Comparison of ENCODE assay signal across 12 cellular contexts in genomic region chr12:46005151-46005797, GRCh38. TPM values are rescaled to one million over a fixed set of nuclear protein-coding genes. Genes with fewer than 3 reads are reported as not detected.
A peak's percentile ranks its signal among the peaks of the same experiment; 100 is the strongest.
DNase-seq lines count a peak whose midpoint lies in the region; ATAC-seq and TF ChIP-seq lines count a peak whose summit lies in the region.
"Had no signal": no experiment of that assay in that cellular context is flagged by ENCODE, and none has a peak within 500 bp of the region (broad histone marks: within the 10 kb centered on the region; RNA-seq: fewer than 3 reads in every experiment).

No MANE protein-coding gene starts in this region.

- WGBS in heart left ventricle, 4 donors, result 77 to 85% (median 79%) methylated on average over 2 of the region's 2 CpGs
- 53 to 76% (median 67%) methylated on average over 2 of the region's 2 CpGs for WGBS in spleen, 5 donors

- no peak overlapping the region for H2AFZ ChIP-seq in OCI-LY3 (ENCODE audit: low read depth, low read length)

- no peak for ATAC-seq in heart left ventricle
- ATAC-seq: stimulated activated naive B cell treated with anti-CD40 and anti-IgM and Interleukin-4, amounts not matched to agents 10 μg/mL and 1 μg/mL and 100 μg/mL, for 72 hours had no signal

- H3K9me3 ChIP-seq in heart left ventricle, result no peaks in the 10 kb centered on the region
- H3K9me3 ChIP-seq in OCI-LY3 (ENCODE audit: insufficient read depth, low read length), result no peaks in the 10 kb centered on the region
- H3K9me3 ChIP-seq in spleen, result no peaks in the 10 kb centered on the region
- no peaks in the 10 kb centered on the region for H3K9me3 ChIP-seq in uterus
- H3K9me3 ChIP-seq: sigmoid colon had no signal

- no peaks in the 10 kb centered on the region for H3K79me2 ChIP-seq in OCI-LY3 (ENCODE audit: low read length)

- TF ChIP-seq POLR2A in heart left ventricle (IDR thresholded peaks at IDR 0.05) (no peak), erythroblast (IDR thresholded peaks at IDR 0.05; ENCODE audit: low read length) (no peak), spleen (IDR thresholded peaks at IDR 0.05) (no peak), uterus (IDR thresholded peaks at IDR 0.05) (no peak)

- no peaks in the 10 kb centered on the region for H3K27me3 ChIP-seq in heart left ventricle
- no peaks in the 10 kb centered on the region for H3K27me3 ChIP-seq in OCI-LY3 (ENCODE audit: low read depth, low read length)
- no peaks in the 10 kb centered on the region for H3K27me3 ChIP-seq in spleen (replicated peaks in 1 of 7)
- H3K27me3 ChIP-seq in uterus, result no peaks in the 10 kb centered on the region
- H3K27me3 ChIP-seq: sigmoid colon had no signal

- H4K20me1 ChIP-seq in OCI-LY3 (ENCODE audit: insufficient read depth, low read length), result no peaks in the 10 kb centered on the region

- H3K4me1 ChIP-seq in heart left ventricle (no peaks in the 10 kb centered on the region), OCI-LY3 (ENCODE audit: low read length) (no peaks in the 10 kb centered on the region; the same call in 1 of the 2 replicates), spleen (no peaks in the 10 kb centered on the region), uterus (no peaks in the 10 kb centered on the region)
- H3K4me1 ChIP-seq: sigmoid colon had no signal

- H3K4me2 ChIP-seq in OCI-LY3 (ENCODE audit: low read length), result no peak overlapping the region

- H3K4me3 ChIP-seq in heart left ventricle (no peak overlapping the region), OCI-LY3 (ENCODE audit: low read length) (no peak overlapping the region), spleen (no peak overlapping the region), uterus (no peak overlapping the region)
- H3K4me3 ChIP-seq: sigmoid colon had no signal

- DNase-seq in heart left ventricle, result no peak
- DNase-seq in cardiac septum (ENCODE audit: low spot score), result no peak
- peak; percentile 5 to 43 for DNase-seq in erythroblast (lab: John Stamatoyannopoulos, UW)
- DNase-seq in spleen, result no peak
- no peak for DNase-seq in NCI-H226
- no peak for DNase-seq in uterus
- DNase-seq in NCI-H187 treated with DMSO at 0.1 percent for 48 hours (lab: John Stamatoyannopoulos, UW), result no peak
- DNase-seq: activated CD4-positive, alpha-beta T cell treated with anti-CD3 and anti-CD28 coated beads, Interleukin-2, amount 50 U/mL, for 4 hours; caudate nucleus; sigmoid colon; stimulated activated naive B cell treated with anti-CD40 and anti-IgM and Interleukin-4, amounts not matched to agents 10 μg/mL and 1 μg/mL and 100 μg/mL, for 72 hours had no signal

- H3K9ac ChIP-seq in OCI-LY3 (ENCODE audit: low read length), result no peak overlapping the region

- no peaks in the 10 kb centered on the region for H3K36me3 ChIP-seq in heart left ventricle
- H3K36me3 ChIP-seq in OCI-LY3 (replicated peaks; ENCODE audit: low read depth, low read length), result no peaks in the 10 kb centered on the region
- H3K36me3 ChIP-seq in spleen, result no peaks in the 10 kb centered on the region
- no peaks in the 10 kb centered on the region for H3K36me3 ChIP-seq in uterus
- H3K36me3 ChIP-seq: sigmoid colon had no signal

- H3K27ac ChIP-seq in heart left ventricle (no peak overlapping the region), OCI-LY3 (ENCODE audit: low read length) (no peak overlapping the region), spleen (no peak overlapping the region), uterus (no peak overlapping the region)
- H3K27ac ChIP-seq: sigmoid colon had no signal

- TF ChIP-seq CTCF in heart left ventricle (IDR thresholded peaks at IDR 0.05), result peak in 11 of 12 donors; percentile 17 to 57 (median 42)
- peak; percentile 52 for TF ChIP-seq CTCF in OCI-LY3 (IDR thresholded peaks at IDR 0.05; ENCODE audit: low read depth, low read length)
- TF ChIP-seq CTCF in spleen (IDR thresholded peaks at IDR 0.05 in 8 of 11, conservative IDR thresholded peaks at IDR 0.05 in 3 of 11), result peak in 6 of 11 experiments; percentile 11 to 39 (median 26)
- TF ChIP-seq CTCF in uterus (IDR thresholded peaks at IDR 0.05), result peak in 1 of 4 experiments; percentile 26

- intact Hi-C loops in heart left ventricle (cut with DNase I), result loop anchor here in 6 of 10 donors (5.0 to 10.0 kb wide), 3 partner anchors 240 to 460 kb away; no protein-coding TSS in a partner anchor
- intact Hi-C loops in cardiac septum (cut with DNase I), result no loop called here
- intact Hi-C loops in spleen (cut with DNase I; ENCODE audit: low total_unique reads), result no loop called here
- intact Hi-C loops in uterus (cut with DNase I; ENCODE audit: low total_unique reads), result no loop called here

RNA-seq across cellular contexts. Expression of gene SCAF11, which starts 14.9 kb away (rescaled TPM):
- total RNA-seq in heart left ventricle (100 to 1,000 TPM in 4 of 9 donors, 10 to 100 TPM in 5; 71.3 to 148 (median 98.7) TPM), cardiac septum (109 TPM), spleen (100 to 1,000 TPM; 162 to 249 (median 188) TPM), uterus (100 to 1,000 TPM; 127 to 207 (median 170) TPM)
- polyA plus RNA-seq in heart left ventricle (10 to 100 TPM; 26.4 to 30.8 TPM), spleen (10 to 100 TPM; 30.0 to 34.1 (median 31.2) TPM)

Comparison
In these comparisons a context has a peak if more than half of its experiments do, and no peak if none do; other contexts are left out.
1. intact Hi-C loops: an anchor here in heart left ventricle (5.0 to 10.0 kb wide); none called in cardiac septum, spleen and uterus.
2. DNase-seq: peak in erythroblast (2 of 2); none in heart left ventricle (0 of 5), cardiac septum (single experiment), spleen (single experiment), NCI-H226 (single experiment), uterus (0 of 2) and NCI-H187 treated with DMSO at 0.1 percent for 48 hours (single experiment).